Comparison of ENCODE assay signal across 19 cellular contexts in genomic region chrX:118965395-118965794, GRCh38. TPM values are rescaled to one million over a fixed set of nuclear protein-coding genes. Genes with fewer than 3 reads are reported as not detected.
DNase-seq lines count a peak whose midpoint lies in the region; TF ChIP-seq lines count a peak whose summit lies in the region.
"Had no signal": no experiment of that assay in that cellular context is flagged by ENCODE, and none has a peak within 500 bp of the region (broad histone marks: within the 10 kb centered on the region; RNA-seq: fewer than 3 reads in every experiment).

No MANE protein-coding gene starts in this region.

- no peak overlapping the region for H3K4me3 ChIP-seq in WERI-Rb-1 (ENCODE audit: low read depth, low read length)
- H3K4me3 ChIP-seq in epithelial cell of esophagus (ENCODE audit: low read length) = no peak overlapping the region
- no peak overlapping the region for H3K4me3 ChIP-seq in Caco-2 (ENCODE audit: low read depth, low read length)
- H3K4me3 ChIP-seq: BLaER1, GM23338 had no signal

- H3K27ac ChIP-seq in WERI-Rb-1 = no peak overlapping the region
- H3K27ac ChIP-seq: 22Rv1, BLaER1, C4-2B had no signal

- POLR2A ChIA-PET in Caco-2 (lab: Charles Lee) = no interaction called here

- no peaks in the 10 kb centered on the region for H3K4me1 ChIP-seq in Caco-2

- peak; percentile 12 for DNase-seq in NCI-H82 (lab: John Stamatoyannopoulos, UW)
- DNase-seq in NCI-H82 treated with DMSO at 0.1 percent for 48 hours (lab: John Stamatoyannopoulos, UW; ENCODE audit: unreplicated experiment) = no peak
- peak; percentile 7 for DNase-seq in WERI-Rb-1
- peak; percentile 27 for DNase-seq in epithelial cell of esophagus (ENCODE audit: low read depth)
- no peak for DNase-seq in GDM1 (lab: John Stamatoyannopoulos, UW)
- no peak for DNase-seq in Caco-2
- DNase-seq: Calu3; CD4-positive, CD25-positive, alpha-beta regulatory T cell; CD8-positive, alpha-beta T cell; DMS53; DMS79 treated with DMSO at 0.1 percent for 48 hours; H9; HFFc6 had no signal

- TF ChIP-seq CTCF in WERI-Rb-1 (IDR thresholded peaks at IDR 0.05; ENCODE audit: low read depth, low read length) (no peak), epithelial cell of esophagus (IDR thresholded peaks at IDR 0.05; ENCODE audit: insufficient read depth, low read depth, low read length, missing control alignments) (no peak), Caco-2 (IDR thresholded peaks at IDR 0.05; ENCODE audit: insufficient read depth in 1 of 2, low read depth in 1 of 2, low read length in 1 of 2, severe bottlenecking in 1 of 2, unreplicated experiment in 1 of 2) (no peak)

- no peak overlapping the region for H3K27ac Mint-ChIP-seq in Caco-2 (ENCODE audit: unreplicated experiment)
- H3K27ac Mint-ChIP-seq: B cell; CD4-positive, CD25-positive, alpha-beta regulatory T cell; CD8-positive, alpha-beta T cell; GM23338; H9; HFFc6 had no signal

- no peak overlapping the region for H3K4me3 Mint-ChIP-seq in Caco-2 (ENCODE audit: unreplicated experiment)
- H3K4me3 Mint-ChIP-seq: B cell; CD4-positive, CD25-positive, alpha-beta regulatory T cell; CD8-positive, alpha-beta T cell; GM23338; H9; HFFc6 had no signal

- CTCF ChIA-PET in Caco-2 (lab: Charles Lee) = no interaction called here

- H3K36me3 ChIP-seq in WERI-Rb-1 (no peaks in the 10 kb centered on the region), Caco-2 (ENCODE audit: control insufficient read depth, insufficient read depth, low read length) (no peaks in the 10 kb centered on the region)
- H3K36me3 ChIP-seq: BLaER1 had no signal

- BruUV-seq in Caco-2 (replicated peaks; lab: Mats Ljungman, UMichigan) = no TSS peak

- no peaks in the 10 kb centered on the region for H3K36me3 Mint-ChIP-seq in Caco-2 (ENCODE audit: insufficient read depth, unreplicated experiment)
- H3K36me3 Mint-ChIP-seq: CD4-positive, CD25-positive, alpha-beta regulatory T cell; CD8-positive, alpha-beta T cell had no signal

- H3K9me3 Mint-ChIP-seq in Caco-2 (ENCODE audit: unreplicated experiment) = no peaks in the 10 kb centered on the region
- H3K9me3 Mint-ChIP-seq: CD8-positive, alpha-beta T cell; GM23338; HFFc6 had no signal

- H3K4me1 Mint-ChIP-seq in Caco-2 (ENCODE audit: low read depth, unreplicated experiment) = no peaks in the 10 kb centered on the region
- H3K4me1 Mint-ChIP-seq: B cell; CD4-positive, CD25-positive, alpha-beta regulatory T cell; GM23338 had no signal

- H3K27me3 Mint-ChIP-seq in Caco-2 (ENCODE audit: insufficient read depth, unreplicated experiment) = peaks cover 3% of the 10 kb centered on the region

- intact Hi-C loops in Caco-2 (cut with micrococcal nuclease; ENCODE audit: unreplicated experiment) = no loop called here

- H3K9me3 ChIP-seq in WERI-Rb-1 (ENCODE audit: severe bottlenecking) (no peaks in the 10 kb centered on the region), Caco-2 (no peaks in the 10 kb centered on the region)
- H3K9me3 ChIP-seq: BLaER1 had no signal

- H3K27me3 ChIP-seq in WERI-Rb-1 (ENCODE audit: insufficient read depth, low read depth, severe bottlenecking) (peaks cover 44% of the 10 kb centered on the region), Caco-2 (replicated peaks; ENCODE audit: control insufficient read depth, insufficient read depth, low read length) (no peaks in the 10 kb centered on the region)
- H3K27me3 ChIP-seq: BLaER1 had no signal

RNA-seq across cellular contexts. Expression of gene LONRF3, which starts 9.0 kb away (rescaled TPM):
- 0.65 and 0.84 TPM in 2 replicates for total RNA-seq in Caco-2 (2022)
- total RNA-seq: G401, HFFc6 had no signal

Comparison
In these comparisons a context has a peak if more than half of its experiments do, and no peak if none do; other contexts are left out.
1. DNase-seq: peak in NCI-H82 (single experiment), WERI-Rb-1 (single experiment) and epithelial cell of esophagus (single experiment); none in NCI-H82 treated with DMSO at 0.1 percent for 48 hours (single experiment), GDM1 (single experiment) and Caco-2 (0 of 2).